In genomic region chr18:63074987-63075404, GRCh38 we compare ENCODE assay signal across 8 cellular contexts.
DNase-seq lines count a peak whose midpoint lies in the region; ATAC-seq and TF ChIP-seq lines count a peak whose summit lies in the region.

No MANE protein-coding gene starts in this region.

- intact Hi-C loops in heart right ventricle (cut with DNase I), result loop anchor here in 1 of 10 donors (5.0 kb wide), 1 partner anchor 47 kb away; no protein-coding TSS in a partner anchor

- H3K27me3 ChIP-seq in SU-DHL-6 (ENCODE audit: low read length), result no peaks in the 10 kb centered on the region
- H3K27me3 ChIP-seq in adipocyte (replicated peaks; ENCODE audit: control insufficient read depth, insufficient read depth, low read length), result no peaks in the 10 kb centered on the region
- H3K27me3 ChIP-seq in heart right ventricle, result no peaks in the 10 kb centered on the region

- peak; percentile 91 to 99 (median 97) for ATAC-seq in heart right ventricle

- peaks cover 4% of the 10 kb centered on the region for H3K36me3 Mint-ChIP-seq in type B pancreatic cell

- H3K4me3 Mint-ChIP-seq in type B pancreatic cell, result peak overlapping the region; percentile 84

- H3K9me3 Mint-ChIP-seq in type B pancreatic cell, result peaks cover 9% of the 10 kb centered on the region

- no peaks in the 10 kb centered on the region for H3K36me3 ChIP-seq in SU-DHL-6 (ENCODE audit: low read length)
- H3K36me3 ChIP-seq in adipocyte (ENCODE audit: control insufficient read depth, insufficient read depth, low read length, severe bottlenecking), result no peaks in the 10 kb centered on the region
- no peaks in the 10 kb centered on the region for H3K36me3 ChIP-seq in heart right ventricle

- H3K4me1 Mint-ChIP-seq in type B pancreatic cell (ENCODE audit: unreplicated experiment), result peaks cover 16% of the 10 kb centered on the region

- no peaks in the 10 kb centered on the region for H4K20me1 ChIP-seq in SU-DHL-6 (ENCODE audit: low read depth, low read length)

- H3F3A ChIP-seq in SU-DHL-6 (ENCODE audit: insufficient read depth), result no peaks in the 10 kb centered on the region

- H3K9me3 ChIP-seq in SU-DHL-6 (ENCODE audit: insufficient read depth, low read length) (no peaks in the 10 kb centered on the region), adipocyte (ENCODE audit: control insufficient read depth, low read length) (peaks cover 16% of the 10 kb centered on the region), heart right ventricle (peaks cover 0 to 7% (median 0%) of the 10 kb centered on the region in 11 donors)

- H2AFZ ChIP-seq in SU-DHL-6 (ENCODE audit: low read depth, low read length, severe bottlenecking), result peak overlapping the region; percentile 83

- in situ Hi-C loops in KBM-7 (cut with MboI; ENCODE audit: low pct_unique_long_range_greater_than_20kb, low sequenced_read_pairs), result no loop called here

- peak overlapping the region; percentile 47 for H3K4me2 ChIP-seq in SU-DHL-6 (ENCODE audit: low read depth, low read length, poor library complexity, severe bottlenecking)

- H3K9ac ChIP-seq in SU-DHL-6 (ENCODE audit: low read length) (peak overlapping the region; percentile 22; the same call in 1 of the 2 replicates), adipocyte (ENCODE audit: low read length) (peak overlapping the region; percentile 71)

- no peaks in the 10 kb centered on the region for H3K79me2 ChIP-seq in SU-DHL-6 (ENCODE audit: insufficient read depth, low read length)

- H3K4me1 ChIP-seq in adipocyte (ENCODE audit: control insufficient read depth, insufficient read depth, low read length) (peaks cover 5% of the 10 kb centered on the region), heart right ventricle (peaks cover 0 to 14% (median 0%) of the 10 kb centered on the region in 9 donors)

- TF ChIP-seq CTCF in SU-DHL-6 (IDR thresholded peaks at IDR 0.05; ENCODE audit: insufficient read depth, low read length, poor library complexity, severe bottlenecking) (no peak), heart right ventricle (IDR thresholded peaks at IDR 0.05) (peak in 2 of 9 donors; percentile 11 to 18), type B pancreatic cell (conservative IDR thresholded peaks at IDR 0.05) (no peak)

- DNase-seq in SIG-M5 treated with dmso at 0.1 percent for 504 hours (lab: John Stamatoyannopoulos, UW; ENCODE audit: unreplicated experiment) (peak; percentile 83), SIG-M5 (lab: John Stamatoyannopoulos, UW) (no peak), KBM-7 (peak; percentile 83), adipocyte (ENCODE audit: low read depth) (peak; percentile 81), heart right ventricle (peak; percentile 78 to 82), pons (ENCODE audit: low spot score) (peak; percentile 81), type B pancreatic cell (ENCODE audit: extremely low spot score, unreplicated experiment) (peak; percentile 84)

- H3K27ac ChIP-seq in SU-DHL-6 (ENCODE audit: low read depth, low read length), result no peak overlapping the region
- peak overlapping the region in 9 of 10 donors; percentile 23 to 73 (median 56) for H3K27ac ChIP-seq in heart right ventricle

- 1% methylated on average over 19 of the region's 19 CpGs for WGBS in heart right ventricle, 2 donors

- H3K4me3 ChIP-seq in SU-DHL-6 (ENCODE audit: insufficient read depth, low read length, poor library complexity, severe bottlenecking) (peak overlapping the region; percentile 32), adipocyte (ENCODE audit: low read length) (peak overlapping the region; percentile 85), heart right ventricle (peak overlapping the region in 9 of 10 donors; percentile 26 to 57 (median 52))

- no peaks in the 10 kb centered on the region for H3K9me2 ChIP-seq in SU-DHL-6 (replicated peaks; ENCODE audit: insufficient read depth, low read length)

- no peaks in the 10 kb centered on the region for H3K27me3 Mint-ChIP-seq in type B pancreatic cell

- H3K27ac Mint-ChIP-seq in type B pancreatic cell, result peak overlapping the region; percentile 92

Comparison
In these comparisons a context has a peak if more than half of its experiments do, and no peak if none do; other contexts are left out.
1. H3K4me3 ChIP-seq: peak in every context shown above with its lines; median percentile 85 in adipocyte; 52 in heart right ventricle; 32 in SU-DHL-6.